ENCODE assay signal across 17 cellular contexts in genomic region chr3:151219056-151219455, GRCh38. TPM values are rescaled to one million over a fixed set of nuclear protein-coding genes. Genes with fewer than 3 reads are reported as not detected.
A peak's percentile ranks its signal among the peaks of the same experiment; 100 is the strongest.
DNase-seq lines count a peak whose midpoint lies in the region; ATAC-seq and TF ChIP-seq lines count a peak whose summit lies in the region.
"Had no signal": no experiment of that assay in that cellular context is flagged by ENCODE, and none has a peak within 500 bp of the region (broad histone marks: within the 10 kb centered on the region; RNA-seq: fewer than 3 reads in every experiment).

No MANE protein-coding gene starts in this region.

- H3K9me2 ChIP-seq in PC-3 (replicated peaks; ENCODE audit: low read length), result no peaks in the 10 kb centered on the region

- H4K20me1 ChIP-seq in PC-3 (ENCODE audit: low read length) (no peaks in the 10 kb centered on the region), smooth muscle cell (ENCODE audit: low read depth) (no peaks in the 10 kb centered on the region)
- H4K20me1 ChIP-seq: BLaER1 had no signal

- H3K27me3 ChIP-seq in PC-3 (ENCODE audit: low read length), result no peaks in the 10 kb centered on the region
- no peaks in the 10 kb centered on the region for H3K27me3 ChIP-seq in smooth muscle cell (ENCODE audit: low read depth)
- H3K27me3 ChIP-seq: BLaER1, dorsolateral prefrontal cortex, right atrium auricular region, tibial artery had no signal

- BruUV-seq in PC-3 (replicated peaks; lab: Mats Ljungman, UMichigan), result no TSS peak

- WGBS in smooth muscle cell (ENCODE audit: low lambda C conversion rate), result 0% methylated on average over 1 of the region's 1 CpG

- H3K27ac ChIP-seq in PC-3 (ENCODE audit: low read length) (0 out of 2 replicates have a peak overlapping the region, but pooled peaks have one; percentile 20), smooth muscle cell (ENCODE audit: low read depth) (peak overlapping the region; percentile 91)
- H3K27ac ChIP-seq: BLaER1, dorsolateral prefrontal cortex, right atrium auricular region, tibial artery had no signal

- no peak overlapping the region for H3K9ac ChIP-seq in PC-3 (ENCODE audit: low read length)
- peak overlapping the region; percentile 24 for H3K9ac ChIP-seq in smooth muscle cell (ENCODE audit: low read depth)
- H3K9ac ChIP-seq: BLaER1 had no signal

- ATAC-seq in activated naive CD4-positive, alpha-beta T cell treated with anti-CD3 and anti-CD28 coated beads, Interleukin-2, amount 50 U/mL, for 72 hours, result peak; percentile 61 to 91
- ATAC-seq in PC-3 (peak; percentile 99), esophagus mucosa (peak; percentile 90), GM18907 (IDR thresholded peaks at IDR 0.05; ENCODE audit: unreplicated experiment) (no peak), GM21786 (IDR thresholded peaks at IDR 0.05; ENCODE audit: unreplicated experiment) (no peak)
- ATAC-seq: mucosa of descending colon had no signal

- H3K9me3 Mint-ChIP-seq in activated naive CD4-positive, alpha-beta T cell treated with anti-CD3 and anti-CD28 coated beads, Interleukin-2, amount 50 U/mL, for 72 hours, result peaks cover 13 to 28% of the 10 kb centered on the region in 2 donors

- intact Hi-C loops in PC-3 (cut with micrococcal nuclease), result no loop called here

- H3F3A ChIP-seq in PC-3 (ENCODE audit: low read length, unreplicated experiment), result no peaks in the 10 kb centered on the region
- H3F3A ChIP-seq in smooth muscle cell (ENCODE audit: low read depth), result peaks cover 23% of the 10 kb centered on the region

- H2AFZ ChIP-seq in PC-3 (ENCODE audit: low read length), result no peak overlapping the region
- no peak overlapping the region for H2AFZ ChIP-seq in smooth muscle cell (ENCODE audit: low read depth)

- H3K79me2 ChIP-seq in PC-3 (ENCODE audit: low read length), result no peaks in the 10 kb centered on the region
- no peaks in the 10 kb centered on the region for H3K79me2 ChIP-seq in smooth muscle cell (ENCODE audit: low read depth)

- no peak overlapping the region for H3K27ac Mint-ChIP-seq in activated naive CD4-positive, alpha-beta T cell treated with anti-CD3 and anti-CD28 coated beads, Interleukin-2, amount 50 U/mL, for 72 hours

- CTCF ChIA-PET in PC-3 (lab: Charles Lee), result interaction anchor here (0.6 to 1.8 kb wide), 3 partner anchors 9 to 310 kb away, joined by 3 to 9 read pairs (median 7); no protein-coding TSS in a partner anchor

- peaks cover 22 to 38% of the 10 kb centered on the region in 2 donors for H3K36me3 Mint-ChIP-seq in activated naive CD4-positive, alpha-beta T cell treated with anti-CD3 and anti-CD28 coated beads, Interleukin-2, amount 50 U/mL, for 72 hours

- H3K9me3 ChIP-seq in PC-3 (ENCODE audit: low read length) (no peaks in the 10 kb centered on the region), smooth muscle cell (replicated peaks; ENCODE audit: low read depth) (no peaks in the 10 kb centered on the region)
- H3K9me3 ChIP-seq: mucosa of descending colon, right atrium auricular region had no signal

- POLR2A ChIA-PET in PC-3 (lab: Charles Lee; ENCODE audit: unreplicated experiment), result no interaction called here

- TF ChIP-seq CTCF in PC-3 (conservative IDR thresholded peaks at IDR 0.05; ENCODE audit: low read depth, low read length), result no peak
- TF ChIP-seq CTCF in smooth muscle cell (IDR thresholded peaks at IDR 0.05; ENCODE audit: borderline replicate concordance, insufficient read depth, poor library complexity, severe bottlenecking), result no peak

- DNase-seq in activated naive CD4-positive, alpha-beta T cell treated with anti-CD3 and anti-CD28 coated beads, Interleukin-2, amount 50 U/mL, for 72 hours (ENCODE audit: low spot score in 2 of 2), result no peak
- DNase-seq in activated naive CD4-positive, alpha-beta T cell treated with anti-CD3 and anti-CD28 coated beads, Interleukin-2, amount 50 U/mL, for 16 hours, result no peak
- DNase-seq in PC-3 (peak; percentile 84), smooth muscle cell (lab: John Stamatoyannopoulos, UW; ENCODE audit: unreplicated experiment) (no peak), hippocampal formation (lab: John Stamatoyannopoulos, UW) (no peak)
- DNase-seq: activated CD4-positive, CD25-positive, alpha-beta regulatory T cell treated with anti-CD3 and anti-CD28 coated beads, Interleukin-2, amount 50 U/mL, for 72 hours; activated naive CD4-positive, alpha-beta T cell; dorsolateral prefrontal cortex; KG1; mucosa of descending colon; tibial artery had no signal

- H3K4me1 ChIP-seq in PC-3 (ENCODE audit: insufficient read depth, low read length) (peaks cover 12% of the 10 kb centered on the region), smooth muscle cell (ENCODE audit: low read depth) (peaks cover 14% of the 10 kb centered on the region)
- H3K4me1 ChIP-seq: BLaER1 had no signal

- H3K36me3 ChIP-seq in PC-3 (ENCODE audit: low read depth, low read length) (no peaks in the 10 kb centered on the region), smooth muscle cell (ENCODE audit: low read depth) (no peaks in the 10 kb centered on the region)
- H3K36me3 ChIP-seq: right atrium auricular region, tibial artery had no signal

- H3K4me3 ChIP-seq in PC-3 (ENCODE audit: low read length) (no peak overlapping the region), smooth muscle cell (no peak overlapping the region)
- H3K4me3 ChIP-seq: BLaER1, dorsolateral prefrontal cortex, mucosa of descending colon, right atrium auricular region, tibial artery had no signal

- H3K4me2 ChIP-seq in PC-3 (ENCODE audit: low read length) (peak overlapping the region; percentile 53; the same call in 1 of the 2 replicates), smooth muscle cell (peak overlapping the region; percentile 67)
- H3K4me2 ChIP-seq: BLaER1 had no signal

RNA-seq across cellular contexts. Expression of gene GPR171, which starts 16.0 kb away (rescaled TPM):
- 100 to 1,000 TPM in 1 of 2 donors, 10 to 100 TPM in 1; 31.2 to 113 TPM for total RNA-seq in activated naive CD4-positive, alpha-beta T cell treated with anti-CD3 and anti-CD28 coated beads, Interleukin-2, amount 50 U/mL, for 72 hours
- total RNA-seq in PC-3 (2014; rRNA removed) (not detected in 2 replicates), esophagus mucosa (0.32 TPM), smooth muscle cell (4.2 TPM in 1 of 2 replicates, not detected in the other)
- polyA plus RNA-seq in smooth muscle cell, result 0.65 TPM in 1 of 2 replicates, not detected in the other
- total RNA-seq: H4 had no signal

RNA-seq across cellular contexts. Expression of gene P2RY14, which starts 59.3 kb away (rescaled TPM):
- under 1 TPM; 0.14 to 0.68 TPM for total RNA-seq in activated naive CD4-positive, alpha-beta T cell treated with anti-CD3 and anti-CD28 coated beads, Interleukin-2, amount 50 U/mL, for 72 hours
- total RNA-seq in PC-3 (2014; rRNA removed) (not detected in 2 replicates), esophagus mucosa (0.88 TPM), smooth muscle cell (not detected in 2 replicates)
- polyA plus RNA-seq in smooth muscle cell, result not detected in 2 replicates
- total RNA-seq: H4 had no signal

Comparison
In these comparisons a context has a peak if more than half of its experiments do, and no peak if none do; other contexts are left out.
1. ATAC-seq: peak in activated naive CD4-positive, alpha-beta T cell treated with anti-CD3 and anti-CD28 coated beads, Interleukin-2, amount 50 U/mL, for 72 hours (2 of 2), PC-3 (single experiment) and esophagus mucosa (single experiment); none in GM18907 (single experiment) and GM21786 (single experiment).